14 cellular contexts compared by ENCODE assay signal in genomic region chr1:91877574-91878208, GRCh38. TPM values are rescaled to one million over a fixed set of nuclear protein-coding genes. Genes with fewer than 3 reads are reported as not detected.
DNase-seq lines count a peak whose midpoint lies in the region; ATAC-seq and TF ChIP-seq lines count a peak whose summit lies in the region.
"Had no signal": no experiment of that assay in that cellular context is flagged by ENCODE, and none has a peak within 500 bp of the region (broad histone marks: within the 10 kb centered on the region; RNA-seq: fewer than 3 reads in every experiment).

No MANE protein-coding gene starts in this region.

- peaks cover 13% of the 10 kb centered on the region for H3K36me3 Mint-ChIP-seq in activated T-helper 2 cell treated with anti-CD3 and anti-CD28 coated beads, Interferon-gamma antibody, Interleukin-2, Interleukin-4, amounts not matched to agents 10 μg/mL and 5 μg/mL and 100 μg/mL, durations not matched to agents 14 hours and 24 hours and 36 hours (ENCODE audit: low read depth)

- H3K4me3 Mint-ChIP-seq in activated T-helper 2 cell treated with anti-CD3 and anti-CD28 coated beads, Interferon-gamma antibody, Interleukin-2, Interleukin-4, amounts not matched to agents 10 μg/mL and 5 μg/mL and 100 μg/mL, durations not matched to agents 14 hours and 24 hours and 36 hours (ENCODE audit: low read depth): peak overlapping the region; percentile 72

- DNase-seq in stimulated activated CD4-positive, alpha-beta T cell treated with anti-CD3 and anti-CD28 coated beads, Interleukin-4, amount 100 ng/mL, for 24 hours: peak; percentile 42
- no peak for DNase-seq in stimulated activated CD4-positive, alpha-beta T cell treated with anti-CD3 and anti-CD28 coated beads, Interleukin-1b, Interleukin-23, amount 100 ng/mL, for 48 hours
- DNase-seq in activated T-helper 2 cell treated with anti-CD3 and anti-CD28 coated beads, Interferon-gamma antibody, Interleukin-2, Interleukin-4, amounts not matched to agents 10 μg/mL and 5 μg/mL and 100 μg/mL, durations not matched to agents 14 hours and 24 hours and 36 hours (ENCODE audit: low spot score): no peak
- DNase-seq in vagina (ENCODE audit: extremely low spot score in 2 of 2) (no peak), SHP77 (lab: John Stamatoyannopoulos, UW) (no peak), AG08396 (ENCODE audit: low spot score) (no peak)
- DNase-seq: activated gamma-delta T cell treated with Interleukin-2 at 50 U/mL for 16 hours; BE2C; dermis blood vessel endothelial cell; left ventricle myocardium superior; NCI-H1930; stimulated activated CD4-positive, alpha-beta T cell treated with anti-CD3 and anti-CD28 coated beads, Interleukin-2, amount 100 ng/mL, for 24 hours had no signal

- H3K9me3 ChIP-seq in vagina: no peaks in the 10 kb centered on the region
- H3K9me3 ChIP-seq: BE2C had no signal

- peak overlapping the region; percentile 15 for H3K27ac ChIP-seq in vagina

- TF ChIP-seq CTCF in vagina (IDR thresholded peaks at IDR 0.05): no peak

- peaks cover 91% of the 10 kb centered on the region for H3K4me1 ChIP-seq in vagina
- H3K4me1 ChIP-seq: BE2C had no signal

- ATAC-seq in HG02798 (IDR thresholded peaks at IDR 0.05; ENCODE audit: poor library complexity, unreplicated experiment) (peak; percentile 50), HG03571 (IDR thresholded peaks at IDR 0.05; ENCODE audit: unreplicated experiment) (no peak)

- no peak overlapping the region for H3K4me3 ChIP-seq in vagina

- intact Hi-C loops in activated T-helper 2 cell treated with anti-CD3 and anti-CD28 coated beads, Interferon-gamma antibody, Interleukin-2, Interleukin-4, amounts not matched to agents 10 μg/mL and 5 μg/mL and 100 μg/mL, durations not matched to agents 14 hours and 24 hours and 36 hours (cut with micrococcal nuclease): loop anchor here (1.0 to 10.0 kb wide), 10 partner anchors 9 to 375 kb away; partner anchors contain the start of genes CDC7 and TGFBR3
- intact Hi-C loops in vagina (cut with DNase I): no loop called here

- TF ChIP-seq POLR2A in vagina (IDR thresholded peaks at IDR 0.05): no peak

- peaks cover 2% of the 10 kb centered on the region for H3K27me3 Mint-ChIP-seq in activated T-helper 2 cell treated with anti-CD3 and anti-CD28 coated beads, Interferon-gamma antibody, Interleukin-2, Interleukin-4, amounts not matched to agents 10 μg/mL and 5 μg/mL and 100 μg/mL, durations not matched to agents 14 hours and 24 hours and 36 hours (ENCODE audit: low read depth)

- H3K4me1 Mint-ChIP-seq in activated T-helper 2 cell treated with anti-CD3 and anti-CD28 coated beads, Interferon-gamma antibody, Interleukin-2, Interleukin-4, amounts not matched to agents 10 μg/mL and 5 μg/mL and 100 μg/mL, durations not matched to agents 14 hours and 24 hours and 36 hours (ENCODE audit: low read depth): peaks cover 60% of the 10 kb centered on the region

- H3K27me3 ChIP-seq in vagina: no peaks in the 10 kb centered on the region
- H3K27me3 ChIP-seq: BE2C had no signal

- H3K27ac Mint-ChIP-seq in activated T-helper 2 cell treated with anti-CD3 and anti-CD28 coated beads, Interferon-gamma antibody, Interleukin-2, Interleukin-4, amounts not matched to agents 10 μg/mL and 5 μg/mL and 100 μg/mL, durations not matched to agents 14 hours and 24 hours and 36 hours: peak overlapping the region; percentile 92

- H3K9me3 Mint-ChIP-seq in activated T-helper 2 cell treated with anti-CD3 and anti-CD28 coated beads, Interferon-gamma antibody, Interleukin-2, Interleukin-4, amounts not matched to agents 10 μg/mL and 5 μg/mL and 100 μg/mL, durations not matched to agents 14 hours and 24 hours and 36 hours: no peaks in the 10 kb centered on the region

- no peaks in the 10 kb centered on the region for H3K36me3 ChIP-seq in vagina
- H3K36me3 ChIP-seq: BE2C had no signal

RNA-seq across cellular contexts. Expression of gene TGFBR3, which starts 8.3 kb away (rescaled TPM):
- total RNA-seq in activated T-helper 2 cell treated with anti-CD3 and anti-CD28 coated beads, Interferon-gamma antibody, Interleukin-2, Interleukin-4, amounts not matched to agents 10 μg/mL and 5 μg/mL and 100 μg/mL, durations not matched to agents 14 hours and 24 hours and 36 hours: 28.0 and 29.9 TPM in 2 replicates
- total RNA-seq in vagina: 221 TPM
